Comparison of ENCODE assay signal across 8 cellular contexts in genomic region chr17:81869221-81870154, GRCh38. TPM values are rescaled to one million over a fixed set of nuclear protein-coding genes. Genes with fewer than 3 reads are reported as not detected.
DNase-seq lines count a peak whose midpoint lies in the region; ATAC-seq and TF ChIP-seq lines count a peak whose summit lies in the region.

No MANE protein-coding gene starts in this region.

- H3K4me1 ChIP-seq in BLaER1 (peaks cover 72% of the 10 kb centered on the region), neutrophil (ENCODE audit: control insufficient read depth in 1 of 2, insufficient read depth in 1 of 2, low read depth in 1 of 2, low read length in 1 of 2) (peaks cover 34 to 56% of the 10 kb centered on the region in 2 experiments)

- H3K27me3 Mint-ChIP-seq in activated CD8-positive, alpha-beta T cell treated with anti-CD3 and anti-CD28 coated beads for 36 hours, result no peaks in the 10 kb centered on the region

- peak overlapping the region; percentile 99 for H3K9ac ChIP-seq in BLaER1

- peaks cover 41% of the 10 kb centered on the region for H3K4me1 Mint-ChIP-seq in activated CD8-positive, alpha-beta T cell treated with anti-CD3 and anti-CD28 coated beads for 36 hours (ENCODE audit: low read depth)

- peaks cover 61% of the 10 kb centered on the region for H4K20me1 ChIP-seq in BLaER1

- no peak for DNase-seq in HFF-Myc (ENCODE audit: extremely low read depth, low read depth)
- DNase-seq in activated CD8-positive, alpha-beta T cell treated with anti-CD3 and anti-CD28 coated beads for 36 hours, result peak; percentile 59
- peak; percentile 38 for DNase-seq in fibroblast of pulmonary artery (ENCODE audit: low read depth)
- DNase-seq in NCI-H748 (lab: John Stamatoyannopoulos, UW; ENCODE audit: unreplicated experiment), result no peak
- no peak for DNase-seq in HPDE6-E6E7 (ENCODE audit: extremely low spot score)

- H3K4me3 Mint-ChIP-seq in activated CD8-positive, alpha-beta T cell treated with anti-CD3 and anti-CD28 coated beads for 36 hours, result peak overlapping the region; percentile 88

- no peaks in the 10 kb centered on the region for H3K9me3 Mint-ChIP-seq in activated CD8-positive, alpha-beta T cell treated with anti-CD3 and anti-CD28 coated beads for 36 hours

- intact Hi-C loops in activated CD8-positive, alpha-beta T cell treated with anti-CD3 and anti-CD28 coated beads for 36 hours (cut with micrococcal nuclease), result no loop called here

- H3K36me3 ChIP-seq in BLaER1 (peaks cover 52% of the 10 kb centered on the region), neutrophil (peaks cover 34% of the 10 kb centered on the region)

- H3K4me2 ChIP-seq in BLaER1, result peak overlapping the region; percentile 89

- H3K36me3 Mint-ChIP-seq in activated CD8-positive, alpha-beta T cell treated with anti-CD3 and anti-CD28 coated beads for 36 hours (ENCODE audit: low read depth), result peaks cover 34% of the 10 kb centered on the region

- TF ChIP-seq CTCF in HFF-Myc (IDR thresholded peaks at IDR 0.05; ENCODE audit: low read depth, low read length, missing control alignments) (peak; percentile 84), fibroblast of pulmonary artery (IDR thresholded peaks at IDR 0.05; ENCODE audit: low read length, missing control alignments) (peak; percentile 57), neutrophil (IDR thresholded peaks at IDR 0.05) (peak; percentile 64)
- peak; percentile 100 for TF ChIP-seq CTCF in activated CD8-positive, alpha-beta T cell treated with anti-CD3 and anti-CD28 coated beads for 36 hours (IDR thresholded peaks at IDR 0.05)

- peak overlapping the region; percentile 92 for H3K27ac Mint-ChIP-seq in activated CD8-positive, alpha-beta T cell treated with anti-CD3 and anti-CD28 coated beads for 36 hours

- POLR2A ChIA-PET in activated CD8-positive, alpha-beta T cell treated with anti-CD3 and anti-CD28 coated beads for 36 hours (lab: Charles Lee), result interaction anchor here (0.7 to 7.3 kb wide), 19 partner anchors 9 to 336 kb away, joined by 3 to 73 read pairs (median 5); partner anchors contain the start of genes ALYREF, ANAPC11, CCDC137 and DCXR

- H3K27me3 ChIP-seq in BLaER1 (no peaks in the 10 kb centered on the region), neutrophil (no peaks in the 10 kb centered on the region)

- H3K4me3 ChIP-seq in BLaER1, result peak overlapping the region; percentile 94
- H3K4me3 ChIP-seq in HFF-Myc (replicated peaks; ENCODE audit: low read depth, low read length), result peak overlapping the region; percentile 84
- peak overlapping the region; percentile 86 for H3K4me3 ChIP-seq in fibroblast of pulmonary artery (replicated peaks; ENCODE audit: low read depth, low read length)
- H3K4me3 ChIP-seq in neutrophil (ENCODE audit: low read depth in 1 of 2, low read length in 1 of 2), result peak overlapping the region; percentile 81 to 91

- peak; percentile 19 for ATAC-seq in activated CD8-positive, alpha-beta T cell treated with anti-CD3 and anti-CD28 coated beads for 36 hours
- no peak for ATAC-seq in GM21360 (IDR thresholded peaks at IDR 0.05; ENCODE audit: unreplicated experiment)

- H3K9me3 ChIP-seq in BLaER1 (no peaks in the 10 kb centered on the region), neutrophil (no peaks in the 10 kb centered on the region)

- H3K27ac ChIP-seq in BLaER1 (peak overlapping the region; percentile 100), neutrophil (peak overlapping the region; percentile 96)

- CTCF ChIA-PET in activated CD8-positive, alpha-beta T cell treated with anti-CD3 and anti-CD28 coated beads for 36 hours (lab: Charles Lee), result interaction anchor here (0.8 to 2.2 kb wide), 18 partner anchors 8 to 235 kb away, joined by 3 to 13 read pairs (median 4); partner anchors contain the start of genes ARL16, CENPX, HGS and LRRC45

RNA-seq across cellular contexts. Expression of gene ARHGDIA, which starts 1.6 kb away (rescaled TPM):
- total RNA-seq in activated CD8-positive, alpha-beta T cell treated with anti-CD3 and anti-CD28 coated beads for 36 hours, result 100 to 1,000 TPM; 450 to 470 TPM

RNA-seq across cellular contexts. Expression of gene P4HB, which starts 9.2 kb away (rescaled TPM):
- total RNA-seq in activated CD8-positive, alpha-beta T cell treated with anti-CD3 and anti-CD28 coated beads for 36 hours, result 100 to 1,000 TPM; 408 to 434 TPM

RNA-seq across cellular contexts. Expression of gene ALYREF, which starts 21.9 kb away (rescaled TPM):
- total RNA-seq in activated CD8-positive, alpha-beta T cell treated with anti-CD3 and anti-CD28 coated beads for 36 hours, result 100 to 1,000 TPM; 241 TPM

RNA-seq across cellular contexts. Expression of gene ANAPC11, which starts 22.0 kb away (rescaled TPM):
- total RNA-seq in activated CD8-positive, alpha-beta T cell treated with anti-CD3 and anti-CD28 coated beads for 36 hours, result 100 to 1,000 TPM; 122 to 130 TPM

RNA-seq across cellular contexts. Expression of gene NPB, which starts 32.5 kb away (rescaled TPM):
- under 1 TPM in 1 of 2 experiments, not detected in 1; 0.18 TPM for total RNA-seq in activated CD8-positive, alpha-beta T cell treated with anti-CD3 and anti-CD28 coated beads for 36 hours

Comparison
In these comparisons a context has a peak if more than half of its experiments do, and no peak if none do; other contexts are left out.
1. DNase-seq: peak in activated CD8-positive, alpha-beta T cell treated with anti-CD3 and anti-CD28 coated beads for 36 hours (single experiment) and fibroblast of pulmonary artery (single experiment); none in HFF-Myc (single experiment), NCI-H748 (single experiment) and HPDE6-E6E7 (single experiment).
2. Peak in every context shown above with its lines, with median percentiles within 50 percentile points of each other: H3K4me3 ChIP-seq and CTCF ChIP-seq.